In genomic region chr5:145939532-145940065, GRCh38 we compare ENCODE assay signal across 23 cellular contexts. TPM values are rescaled to one million over a fixed set of nuclear protein-coding genes. Genes with fewer than 3 reads are reported as not detected.
DNase-seq lines count a peak whose midpoint lies in the region; ATAC-seq and TF ChIP-seq lines count a peak whose summit lies in the region.
"Had no signal": no experiment of that assay in that cellular context is flagged by ENCODE, and none has a peak within 500 bp of the region (broad histone marks: within the 10 kb centered on the region; RNA-seq: fewer than 3 reads in every experiment).

No MANE protein-coding gene starts in this region.

- DNase-seq in SW480 (ENCODE audit: low spot score) (peak; percentile 28), DMS53 (lab: John Stamatoyannopoulos, UW) (no peak), T-helper 1 cell (no peak), DMS53 treated with DMSO at 0.1 percent for 48 hours (lab: John Stamatoyannopoulos, UW; ENCODE audit: unreplicated experiment) (no peak), foreskin keratinocyte (no peak)
- DNase-seq: activated T-cell treated with anti-CD3 and anti-CD28 coated beads, Interleukin-2, amount 50 U/mL, for 48 hours; DMS153; H9; heart left ventricle; left ventricle myocardium inferior; NCI-H2107; NCI-H510A; occipital lobe; right cardiac atrium; RPMI8226; stimulated activated naive B cell treated with anti-CD40 and anti-IgM and Interleukin-4, amounts not matched to agents 10 μg/mL and 1 μg/mL and 100 μg/mL, for 72 hours; T-helper 9 cell had no signal

- no peak for TF ChIP-seq CTCF in foreskin keratinocyte (conservative IDR thresholded peaks at IDR 0.05)

- H3K9ac ChIP-seq in ES-I3 (ENCODE audit: low read depth, low read length) (peak overlapping the region; percentile 71; the same call in 1 of the 2 replicates), iPS-15b (ENCODE audit: low read depth, low read length) (peak overlapping the region; percentile 4)

- H3K27me3 ChIP-seq in iPS-15b (ENCODE audit: control insufficient read depth, insufficient read depth, low read length) (peaks cover 13% of the 10 kb centered on the region), foreskin keratinocyte (no peaks in the 10 kb centered on the region)
- H3K27me3 ChIP-seq: thyroid gland had no signal

- H3K9me3 ChIP-seq in ES-I3 (ENCODE audit: control insufficient read depth, insufficient read depth, low read length) (no peaks in the 10 kb centered on the region), iPS-15b (ENCODE audit: control insufficient read depth, insufficient read depth, low read length) (no peaks in the 10 kb centered on the region)
- H3K9me3 ChIP-seq: heart left ventricle, left ventricle myocardium inferior, thyroid gland had no signal

- ATAC-seq in foreskin keratinocyte = no peak
- ATAC-seq: activated naive CD4-positive, alpha-beta T cell treated with anti-CD3 and anti-CD28 coated beads, Interleukin-2, amount 50 U/mL, for 72 hours; heart left ventricle; right cardiac atrium; stimulated activated naive B cell treated with anti-CD40 and anti-IgM and Interleukin-4, amounts not matched to agents 10 μg/mL and 1 μg/mL and 100 μg/mL, for 72 hours had no signal

- H3K4me1 ChIP-seq in ES-I3 (ENCODE audit: insufficient read depth, low read length) (peaks cover 37% of the 10 kb centered on the region), iPS-15b (ENCODE audit: control insufficient read depth, insufficient read depth, low read length) (peaks cover 18% of the 10 kb centered on the region), foreskin keratinocyte (peaks cover 35% of the 10 kb centered on the region)

- no peaks in the 10 kb centered on the region for H3K36me3 ChIP-seq in ES-I3 (ENCODE audit: insufficient read depth, low read length)
- no peaks in the 10 kb centered on the region for H3K36me3 ChIP-seq in iPS-15b (ENCODE audit: control insufficient read depth, insufficient read depth, low read length)
- H3K36me3 ChIP-seq: heart left ventricle, left ventricle myocardium inferior, thyroid gland had no signal

- peak overlapping the region in 9 of 21 experiments; percentile 6 to 84 (median 53) for H3K27ac ChIP-seq in skin epidermis
- H3K27ac ChIP-seq in foreskin keratinocyte = no peak overlapping the region
- H3K27ac ChIP-seq: heart left ventricle, left ventricle myocardium inferior had no signal

- H3K4me3 ChIP-seq in iPS-15b (ENCODE audit: low read depth, low read length) (no peak overlapping the region), skin epidermis (peak overlapping the region; percentile 33 to 54 (median 45))
- H3K4me3 ChIP-seq: thyroid gland had no signal

RNA-seq across cellular contexts. Expression of gene SH3RF2, which starts 3.2 kb away (rescaled TPM):
- total RNA-seq in foreskin keratinocyte = 37.1 and 40.7 TPM in 2 replicates
- polyA plus RNA-seq in foreskin keratinocyte = 22.9 and 23.9 TPM in 2 replicates
- total RNA-seq: activated CD8-positive, alpha-beta memory T cell treated with anti-CD3 and anti-CD28 coated beads for 36 hours; activated naive CD4-positive, alpha-beta T cell treated with anti-CD3 and anti-CD28 coated beads, Interleukin-2, amount 50 U/mL, for 72 hours had no signal
